9 cellular contexts compared by ENCODE assay signal in the genomic region with DNA sequence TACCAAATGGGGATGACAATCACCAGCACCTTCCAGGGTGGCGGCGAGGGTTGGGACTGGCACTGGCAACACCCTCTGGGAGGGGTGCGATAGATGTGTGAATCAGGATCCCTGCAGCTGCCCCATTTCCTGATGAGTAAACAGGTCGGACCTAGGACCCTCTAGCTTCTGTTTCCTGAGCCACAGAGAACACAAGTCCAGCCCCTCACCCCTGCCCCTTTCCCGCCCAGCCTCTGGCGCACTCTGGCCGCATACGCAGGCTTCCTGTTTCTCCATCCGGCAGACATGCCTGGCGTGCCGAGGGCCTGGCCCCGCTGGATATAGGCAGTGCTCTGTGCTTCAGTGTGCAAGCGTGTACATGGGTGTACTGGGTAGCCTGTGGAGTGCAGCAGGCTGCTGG. TPM values are rescaled to one million over a fixed set of nuclear protein-coding genes. Genes with fewer than 3 reads are reported as not detected.
A peak's percentile ranks its signal among the peaks of the same experiment; 100 is the strongest.
DNase-seq lines count a peak whose midpoint lies in the region; ATAC-seq and TF ChIP-seq lines count a peak whose summit lies in the region.
"Had no signal": no experiment of that assay in that cellular context is flagged by ENCODE, and none has a peak within 500 bp of the region (broad histone marks: within the 10 kb centered on the region; RNA-seq: fewer than 3 reads in every experiment).

No MANE protein-coding gene starts in this region.

- intact Hi-C loops in tibial artery (cut with DNase I; ENCODE audit: low total_unique reads) = no loop called here

- no peaks in the 10 kb centered on the region for H3K9me3 Mint-ChIP-seq in brain

- peaks cover 31% of the 10 kb centered on the region for H3K4me1 Mint-ChIP-seq in brain

- H3K4me1 ChIP-seq in tibial artery = peaks cover 8 to 89% (median 71%) of the 10 kb centered on the region in 4 donors

- H3K4me3 Mint-ChIP-seq in brain = peak overlapping the region in 3 of 5 experiments; percentile 14 to 56 (median 48)
- H3K4me3 Mint-ChIP-seq: activated CD4-positive, alpha-beta T cell treated with anti-CD3 and anti-CD28 coated beads for 36 hours had no signal

- no peaks in the 10 kb centered on the region for H3K27me3 ChIP-seq in tibial artery

- H3K27ac ChIP-seq in tibial artery = peak overlapping the region; percentile 95 to 97

- H3K9me3 ChIP-seq in tibial artery = no peaks in the 10 kb centered on the region

- peak overlapping the region; percentile 22 to 72 for H3K4me3 ChIP-seq in tibial artery

- H3K27me3 Mint-ChIP-seq in brain = peaks cover 60% of the 10 kb centered on the region

- no peaks in the 10 kb centered on the region for H3K36me3 ChIP-seq in tibial artery

- DNase-seq in NOMO-1 (lab: John Stamatoyannopoulos, UW; ENCODE audit: unreplicated experiment in 2 of 2) (peak; percentile 18 to 51), left kidney (ENCODE audit: low read depth, low spot score) (peak; percentile 84), tibial artery (peak in 1 of 2 donors; percentile 76)
- DNase-seq: activated CD4-positive, alpha-beta T cell treated with anti-CD3 and anti-CD28 coated beads for 36 hours; NCI-H526 treated with DMSO at 0.1 percent for 48 hours had no signal

- TF ChIP-seq CTCF in brain (conservative IDR thresholded peaks at IDR 0.05) (no peak), tibial artery (IDR thresholded peaks at IDR 0.05) (no peak)

- ATAC-seq in GM18511 (IDR thresholded peaks at IDR 0.05; ENCODE audit: unreplicated experiment) (no peak), HG03159 (IDR thresholded peaks at IDR 0.05; ENCODE audit: unreplicated experiment) (no peak), HG03280 (IDR thresholded peaks at IDR 0.05; ENCODE audit: unreplicated experiment) (no peak)
- ATAC-seq: activated CD4-positive, alpha-beta T cell treated with anti-CD3 and anti-CD28 coated beads for 36 hours had no signal

- no peaks in the 10 kb centered on the region for H3K36me3 Mint-ChIP-seq in brain

- peak overlapping the region in 3 of 5 experiments; percentile 25 to 52 (median 41) for H3K27ac Mint-ChIP-seq in brain
- H3K27ac Mint-ChIP-seq: activated CD4-positive, alpha-beta T cell treated with anti-CD3 and anti-CD28 coated beads for 36 hours had no signal

RNA-seq across cellular contexts. Expression of gene PEAR1, which starts 4.6 kb away (rescaled TPM):
- polyA plus RNA-seq in brain (ENCODE audit: insufficient read depth, low read depth, low replicate concordance) = 2.2 TPM

RNA-seq across cellular contexts. Expression of gene LRRC71, which starts 22.3 kb away (rescaled TPM):
- not detected for polyA plus RNA-seq in brain (ENCODE audit: insufficient read depth, low read depth, low replicate concordance)

RNA-seq across cellular contexts. Expression of gene NTRK1, which starts 37.5 kb away (rescaled TPM):
- polyA plus RNA-seq in brain (ENCODE audit: insufficient read depth, low read depth, low replicate concordance) = 0.32 TPM

RNA-seq across cellular contexts. Expression of gene INSRR, which starts 39.2 kb away (rescaled TPM):
- polyA plus RNA-seq in brain (ENCODE audit: insufficient read depth, low read depth, low replicate concordance) = 0.42 TPM
